25 cellular contexts compared by ENCODE assay signal in the genomic region with DNA sequence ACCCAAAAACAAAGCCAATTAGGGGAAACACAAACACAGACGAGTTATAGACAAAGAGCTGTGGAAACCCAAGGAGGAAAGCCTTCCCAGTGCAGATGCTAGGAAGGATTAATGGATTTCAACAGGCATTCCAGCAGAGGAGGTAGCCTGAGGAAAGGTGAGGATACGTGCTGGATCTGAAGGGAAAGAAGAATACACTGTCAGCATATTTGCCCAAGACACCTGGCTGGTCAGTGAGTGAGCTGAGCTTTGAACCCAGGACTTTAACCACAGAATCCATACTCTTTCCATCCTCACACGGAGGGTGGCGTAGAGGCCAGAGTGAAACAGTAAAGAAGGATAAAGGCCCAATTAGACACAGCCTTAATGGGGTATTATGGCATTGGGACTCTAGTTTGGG. TPM values are rescaled to one million over a fixed set of nuclear protein-coding genes. Genes with fewer than 3 reads are reported as not detected.
A peak's percentile ranks its signal among the peaks of the same experiment; 100 is the strongest.
DNase-seq lines count a peak whose midpoint lies in the region; ATAC-seq and TF ChIP-seq lines count a peak whose summit lies in the region.
"Had no signal": no experiment of that assay in that cellular context is flagged by ENCODE, and none has a peak within 500 bp of the region (broad histone marks: within the 10 kb centered on the region; RNA-seq: fewer than 3 reads in every experiment).

No MANE protein-coding gene starts in this region.

- H3K9me3 Mint-ChIP-seq in immature natural killer cell (no peaks in the 10 kb centered on the region), WTC11 (no peaks in the 10 kb centered on the region)
- H3K9me3 Mint-ChIP-seq: CD4-positive, alpha-beta T cell had no signal

- intact Hi-C loops in Panc1 (cut with micrococcal nuclease; ENCODE audit: unreplicated experiment) = no loop called here

- ATAC-seq in Panc1 (no peak), WTC11 (no peak)

- no peaks in the 10 kb centered on the region for H3K27me3 Mint-ChIP-seq in immature natural killer cell (ENCODE audit: low read depth in 3 of 3)
- no peaks in the 10 kb centered on the region for H3K27me3 Mint-ChIP-seq in WTC11 (ENCODE audit: low read depth)
- H3K27me3 Mint-ChIP-seq: CD4-positive, alpha-beta T cell had no signal

- H3K36me3 ChIP-seq in Panc1 (ENCODE audit: control insufficient read depth, insufficient read depth, low read length) = no peaks in the 10 kb centered on the region
- H3K36me3 ChIP-seq: BLaER1 treated with 17β-estradiol and CSF1 and Interleukin-3, amounts not matched to agents 10 nM and 100 nM had no signal

- H3K27me3 ChIP-seq in Panc1 (ENCODE audit: control insufficient read depth, insufficient read depth, low read length) = no peaks in the 10 kb centered on the region
- H3K27me3 ChIP-seq: BE2C; BLaER1 treated with 17β-estradiol and CSF1 and Interleukin-3, amounts not matched to agents 10 nM and 100 nM had no signal

- H3K4me3 ChIP-seq in Panc1 (ENCODE audit: low read depth in 2 of 2, low read length in 2 of 2) = no peak overlapping the region
- H3K4me3 ChIP-seq: BLaER1 treated with 17β-estradiol and CSF1 and Interleukin-3, amounts not matched to agents 10 nM and 100 nM; GM23248 had no signal

- BruUV-seq in Panc1 (replicated peaks; lab: Mats Ljungman, UMichigan) = no TSS peak

- CTCF ChIA-PET in Panc1 (lab: Charles Lee) (no interaction called here), WTC11 (lab: Charles Lee) (interaction anchor here (2.1 kb wide), 1 partner anchor 660 kb away, joined by 8 read pairs; no protein-coding TSS in a partner anchor)

- H3K27ac ChIP-seq in Panc1 (ENCODE audit: low read length) = peak overlapping the region; percentile 3; the same call in 1 of the 2 replicates
- H3K27ac ChIP-seq: 22Rv1; BLaER1 treated with 17β-estradiol and CSF1 and Interleukin-3, amounts not matched to agents 10 nM and 100 nM; GM23248 had no signal

- peak overlapping the region in 2 of 6 donors; percentile 60 to 80 for H3K27ac Mint-ChIP-seq in immature natural killer cell
- no peak overlapping the region for H3K27ac Mint-ChIP-seq in WTC11
- H3K27ac Mint-ChIP-seq: CD14-positive monocyte; CD4-positive, alpha-beta T cell had no signal

- peak; percentile 15 for DNase-seq in NCI-H82 (lab: John Stamatoyannopoulos, UW)
- no peak for DNase-seq in NCI-H82 treated with DMSO at 0.1 percent for 48 hours (lab: John Stamatoyannopoulos, UW; ENCODE audit: unreplicated experiment)
- DNase-seq in Panc1 (ENCODE audit: low read depth, low spot score) = no peak
- DNase-seq in immature natural killer cell = no peak
- no peak for DNase-seq in WTC11 (ENCODE audit: low spot score)
- no peak for DNase-seq in COLO829 (ENCODE audit: low spot score)
- DNase-seq: ACHN; AML-193; BE2C; Calu3; CD4-positive, alpha-beta T cell; CD8-positive, alpha-beta memory T cell; COR-L47; DMS53; DMS79 treated with DMSO at 0.1 percent for 48 hours; GF-D8; GM23248; H7; HCEC 1CT had no signal

- in situ Hi-C loops in Panc1 (cut with HindIII; ENCODE audit: low pct_unique_long_range_greater_than_20kb, low sequenced_read_pairs) = no loop called here

- TF ChIP-seq CTCF in Panc1 (IDR thresholded peaks at IDR 0.05) = no peak
- no peak for TF ChIP-seq CTCF in WTC11 (IDR thresholded peaks at IDR 0.05)

- H3K4me1 ChIP-seq in Panc1 (ENCODE audit: control insufficient read depth, insufficient read depth, low read length) = peaks cover 12% of the 10 kb centered on the region; the same call in 1 of the 2 replicates

- POLR2A ChIA-PET in Panc1 (lab: Charles Lee) (no interaction called here), WTC11 (lab: Charles Lee) (no interaction called here)

- peak overlapping the region in 3 of 5 donors; percentile 22 to 28 (median 25) for H3K4me3 Mint-ChIP-seq in immature natural killer cell
- H3K4me3 Mint-ChIP-seq in WTC11 = no peak overlapping the region
- H3K4me3 Mint-ChIP-seq: CD14-positive monocyte; CD4-positive, alpha-beta T cell; CD8-positive, alpha-beta memory T cell had no signal

- no peaks in the 10 kb centered on the region for H3K36me3 Mint-ChIP-seq in immature natural killer cell
- peaks cover 3% of the 10 kb centered on the region; the same call in 1 of the 2 replicates for H3K36me3 Mint-ChIP-seq in WTC11
- H3K36me3 Mint-ChIP-seq: CD14-positive monocyte; CD8-positive, alpha-beta memory T cell had no signal

- H3K4me1 Mint-ChIP-seq in immature natural killer cell (peaks cover 17 to 27% of the 10 kb centered on the region in 2 donors), WTC11 (peaks cover 4% of the 10 kb centered on the region)

- no peaks in the 10 kb centered on the region for H3K9me3 ChIP-seq in Panc1 (ENCODE audit: control insufficient read depth, insufficient read depth, low read depth, low read length)
- H3K9me3 ChIP-seq: BE2C had no signal

TF ChIP-seq in WTC11, 78 proteins besides CTCF, POLR2A, EP300 and RAD21:
- TF ChIP-seq, protein P1, sequence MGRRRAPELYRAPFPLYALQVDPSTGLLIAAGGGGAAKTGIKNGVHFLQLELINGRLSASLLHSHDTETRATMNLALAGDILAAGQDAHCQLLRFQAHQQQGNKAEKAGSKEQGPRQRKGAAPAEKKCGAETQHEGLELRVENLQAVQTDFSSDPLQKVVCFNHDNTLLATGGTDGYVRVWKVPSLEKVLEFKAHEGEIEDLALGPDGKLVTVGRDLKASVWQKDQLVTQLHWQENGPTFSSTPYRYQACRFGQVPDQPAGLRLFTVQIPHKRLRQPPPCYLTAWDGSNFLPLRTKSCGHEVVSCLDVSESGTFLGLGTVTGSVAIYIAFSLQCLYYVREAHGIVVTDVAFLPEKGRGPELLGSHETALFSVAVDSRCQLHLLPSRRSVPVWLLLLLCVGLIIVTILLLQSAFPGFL (CRISPR knock-in tag; IDR thresholded peaks at IDR 0.05; ENCODE audit: borderline replicate concordance) = no peak
- TF ChIP-seq ZNF671 (CRISPR knock-in tag; IDR thresholded peaks at IDR 0.05) = no peak
- TF ChIP-seq, protein P2, sequence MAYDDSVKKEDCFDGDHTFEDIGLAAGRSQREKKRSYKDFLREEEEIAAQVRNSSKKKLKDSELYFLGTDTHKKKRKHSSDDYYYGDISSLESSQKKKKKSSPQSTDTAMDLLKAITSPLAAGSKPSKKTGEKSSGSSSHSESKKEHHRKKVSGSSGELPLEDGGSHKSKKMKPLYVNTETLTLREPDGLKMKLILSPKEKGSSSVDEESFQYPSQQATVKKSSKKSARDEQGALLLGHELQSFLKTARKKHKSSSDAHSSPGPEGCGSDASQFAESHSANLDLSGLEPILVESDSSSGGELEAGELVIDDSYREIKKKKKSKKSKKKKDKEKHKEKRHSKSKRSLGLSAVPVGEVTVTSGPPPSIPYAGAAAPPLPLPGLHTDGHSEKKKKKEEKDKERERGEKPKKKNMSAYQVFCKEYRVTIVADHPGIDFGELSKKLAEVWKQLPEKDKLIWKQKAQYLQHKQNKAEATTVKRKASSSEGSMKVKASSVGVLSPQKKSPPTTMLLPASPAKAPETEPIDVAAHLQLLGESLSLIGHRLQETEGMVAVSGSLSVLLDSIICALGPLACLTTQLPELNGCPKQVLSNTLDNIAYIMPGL (CRISPR knock-in tag; IDR thresholded peaks at IDR 0.05) = no peak
- TF ChIP-seq, protein P3, sequence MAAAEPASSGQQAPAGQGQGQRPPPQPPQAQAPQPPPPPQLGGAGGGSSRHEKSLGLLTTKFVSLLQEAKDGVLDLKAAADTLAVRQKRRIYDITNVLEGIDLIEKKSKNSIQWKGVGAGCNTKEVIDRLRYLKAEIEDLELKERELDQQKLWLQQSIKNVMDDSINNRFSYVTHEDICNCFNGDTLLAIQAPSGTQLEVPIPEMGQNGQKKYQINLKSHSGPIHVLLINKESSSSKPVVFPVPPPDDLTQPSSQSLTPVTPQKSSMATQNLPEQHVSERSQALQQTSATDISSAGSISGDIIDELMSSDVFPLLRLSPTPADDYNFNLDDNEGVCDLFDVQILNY (CRISPR knock-in tag; IDR thresholded peaks at IDR 0.05) = no peak
TF ChIP-seq in WTC11: peak in this region for 0.

RNA-seq across cellular contexts. Expression of a gene that starts 9.1 kb away (rescaled TPM):
- 0.67 TPM for total RNA-seq in Panc1 (2021; ENCODE audit: unreplicated experiment)
- 0.46 TPM for polyA plus RNA-seq in Panc1 (2012; ENCODE audit: insufficient read length)
- under 1 TPM in 1 of 3 donors, not detected in 2; 0.83 TPM for polyA plus RNA-seq in immature natural killer cell
- 0.44 TPM in 1 of 3 replicates, not detected in the others for total RNA-seq in WTC11 (2021)
- total RNA-seq: Calu3; CD4-positive, alpha-beta T cell; CD8-positive, alpha-beta memory T cell; Daoy; G401; GM23248; H1; H7 had no signal
- polyA plus RNA-seq: CD14-positive monocyte, GM23248, H1 had no signal
